Comparison of ENCODE assay signal across 14 cellular contexts in the genomic region with DNA sequence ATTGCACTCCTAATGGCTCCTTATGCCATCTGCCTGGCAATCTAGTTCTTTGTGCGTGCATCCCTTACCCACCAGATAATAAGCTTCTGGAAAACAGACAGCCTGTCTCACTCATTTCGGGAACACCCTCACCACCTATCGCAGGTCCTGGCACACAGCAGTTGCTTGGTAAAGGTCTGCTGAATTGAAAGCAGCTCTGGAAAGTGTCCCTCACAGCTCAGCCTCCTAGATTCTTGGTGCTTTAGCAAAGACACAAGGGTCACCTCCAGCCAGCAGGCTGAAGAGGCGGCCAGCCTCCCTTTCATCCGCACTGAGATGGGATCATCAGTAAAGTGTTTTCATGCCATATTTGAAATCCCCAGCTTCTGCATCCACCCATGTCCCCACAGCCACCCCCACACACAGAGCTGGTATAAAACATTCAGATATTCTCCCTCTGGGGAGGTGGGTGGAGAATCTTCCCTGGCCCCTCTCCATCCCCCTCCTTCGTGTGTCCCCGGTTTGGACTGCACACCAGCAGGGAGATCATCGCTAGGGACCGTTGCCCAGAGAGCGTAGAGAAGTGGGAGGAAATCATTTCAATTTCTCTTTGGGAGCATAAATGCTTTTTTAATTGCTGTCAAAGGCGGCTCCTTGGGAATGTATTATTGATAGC. TPM values are rescaled to one million over a fixed set of nuclear protein-coding genes. Genes with fewer than 3 reads are reported as not detected.
DNase-seq lines count a peak whose midpoint lies in the region; ATAC-seq and TF ChIP-seq lines count a peak whose summit lies in the region.
"Had no signal": no experiment of that assay in that cellular context is flagged by ENCODE, and none has a peak within 500 bp of the region (broad histone marks: within the 10 kb centered on the region; RNA-seq: fewer than 3 reads in every experiment).

No MANE protein-coding gene starts in this region.

- DNase-seq in NCI-H2227 treated with DMSO at 0.1 percent for 48 hours (lab: John Stamatoyannopoulos, UW) (peak; percentile 57), cardiac muscle cell (ENCODE audit: low read depth in 1 of 2, low spot score in 1 of 2) (peak in 1 of 2 donors; percentile 76), occipital lobe (lab: John Stamatoyannopoulos, UW) (peak; percentile 74), MM.1S (no peak), T-cell (no peak), DMS153 (lab: John Stamatoyannopoulos, UW) (no peak)
- DNase-seq: activated CD4-positive, alpha-beta T cell treated with anti-CD3 and anti-CD28 coated beads, Interleukin-2, amount 50 U/mL, for 4 hours; NCI-H2081 treated with DMSO at 0.1 percent for 48 hours; OCI-M1 had no signal

- POLR2A ChIA-PET in T-cell (lab: Charles Lee) = interaction anchor here in 1 of 2 donors (0.9 kb wide), 1 partner anchor 158 kb away, joined by 3 read pairs; no protein-coding TSS in a partner anchor

- ATAC-seq in HG03135 (IDR thresholded peaks at IDR 0.05; ENCODE audit: unreplicated experiment) (no peak), T-cell (replicated peaks in 1 of 4) (no peak)
- ATAC-seq: stimulated activated memory B cell treated with anti-CD40 and anti-IgM and Interleukin-4, amounts not matched to agents 10 μg/mL and 1 μg/mL and 100 μg/mL, for 72 hours had no signal

- CTCF ChIA-PET in T-cell (lab: Charles Lee) = interaction anchor here in 1 of 2 donors (1.5 kb wide), 1 partner anchor 96 kb away, joined by 4 read pairs; no protein-coding TSS in a partner anchor

- no peaks in the 10 kb centered on the region for H3K36me3 Mint-ChIP-seq in T-cell
- H3K36me3 Mint-ChIP-seq: stimulated activated memory B cell treated with anti-CD40 and anti-IgM and Interleukin-4, amounts not matched to agents 10 μg/mL and 1 μg/mL and 100 μg/mL, for 72 hours had no signal

- peaks cover 26% of the 10 kb centered on the region for H3K4me1 ChIP-seq in BLaER1
- peaks cover 64% of the 10 kb centered on the region for H3K4me1 ChIP-seq in cardiac muscle cell (ENCODE audit: low read depth)
- H3K4me1 ChIP-seq in MM.1S (ENCODE audit: low read length) = no peaks in the 10 kb centered on the region
- H3K4me1 ChIP-seq: parathyroid adenoma had no signal

- TF ChIP-seq CTCF in cardiac muscle cell (IDR thresholded peaks at IDR 0.05; ENCODE audit: low read depth, low read length) (no peak), MM.1S (IDR thresholded peaks at IDR 0.05; ENCODE audit: low read length) (no peak)

- H3K9me3 ChIP-seq in BLaER1 = no peaks in the 10 kb centered on the region
- no peaks in the 10 kb centered on the region for H3K9me3 ChIP-seq in cardiac muscle cell (ENCODE audit: low read depth)
- no peaks in the 10 kb centered on the region for H3K9me3 ChIP-seq in MM.1S (replicated peaks; ENCODE audit: insufficient read depth, low read length)

- H3K27ac Mint-ChIP-seq in T-cell = no peak overlapping the region
- H3K27ac Mint-ChIP-seq: stimulated activated memory B cell treated with anti-CD40 and anti-IgM and Interleukin-4, amounts not matched to agents 10 μg/mL and 1 μg/mL and 100 μg/mL, for 72 hours had no signal

- H3K9me3 Mint-ChIP-seq in T-cell = no peaks in the 10 kb centered on the region
- H3K9me3 Mint-ChIP-seq: stimulated activated memory B cell treated with anti-CD40 and anti-IgM and Interleukin-4, amounts not matched to agents 10 μg/mL and 1 μg/mL and 100 μg/mL, for 72 hours had no signal

- no peaks in the 10 kb centered on the region for H3K27me3 ChIP-seq in BLaER1
- no peaks in the 10 kb centered on the region for H3K27me3 ChIP-seq in cardiac muscle cell
- H3K27me3 ChIP-seq in MM.1S (replicated peaks; ENCODE audit: insufficient read depth, low read length) = no peaks in the 10 kb centered on the region

- H3K4me2 ChIP-seq in BLaER1 (peak overlapping the region; percentile 14; the same call in 1 of the 2 replicates), MM.1S (ENCODE audit: low read depth, low read length) (no peak overlapping the region)

- H3K4me3 Mint-ChIP-seq in T-cell = no peak overlapping the region
- H3K4me3 Mint-ChIP-seq: stimulated activated memory B cell treated with anti-CD40 and anti-IgM and Interleukin-4, amounts not matched to agents 10 μg/mL and 1 μg/mL and 100 μg/mL, for 72 hours had no signal

- peaks cover 16 to 20% (median 18%) of the 10 kb centered on the region in 3 donors for H3K4me1 Mint-ChIP-seq in T-cell
- H3K4me1 Mint-ChIP-seq: stimulated activated memory B cell treated with anti-CD40 and anti-IgM and Interleukin-4, amounts not matched to agents 10 μg/mL and 1 μg/mL and 100 μg/mL, for 72 hours had no signal

- H3K36me3 ChIP-seq in BLaER1 = no peaks in the 10 kb centered on the region
- H3K36me3 ChIP-seq in cardiac muscle cell = no peaks in the 10 kb centered on the region
- no peaks in the 10 kb centered on the region for H3K36me3 ChIP-seq in MM.1S (replicated peaks; ENCODE audit: insufficient read depth, low read length)

- H2AFZ ChIP-seq in MM.1S (ENCODE audit: low read length) = no peak overlapping the region
- H2AFZ ChIP-seq: parathyroid adenoma had no signal

- H3K9ac ChIP-seq in BLaER1 (no peak overlapping the region), MM.1S (ENCODE audit: low read length) (no peak overlapping the region)
- H3K9ac ChIP-seq: parathyroid adenoma had no signal

- H3K27ac ChIP-seq in BLaER1 = no peak overlapping the region
- H3K27ac ChIP-seq in cardiac muscle cell = peak overlapping the region; percentile 79
- no peak overlapping the region for H3K27ac ChIP-seq in MM.1S (ENCODE audit: low read length)
- H3K27ac ChIP-seq: HL-60, parathyroid adenoma had no signal

- H3K27me3 Mint-ChIP-seq in T-cell = peaks cover 0 to 4% of the 10 kb centered on the region in 2 donors

- H3K79me2 ChIP-seq in MM.1S (ENCODE audit: low read length) = no peaks in the 10 kb centered on the region
- H3K79me2 ChIP-seq: parathyroid adenoma had no signal

- H4K20me1 ChIP-seq in BLaER1 = no peaks in the 10 kb centered on the region
- H4K20me1 ChIP-seq in MM.1S (ENCODE audit: insufficient read depth, low read length) = no peaks in the 10 kb centered on the region

- H3K9me2 ChIP-seq in MM.1S (replicated peaks; ENCODE audit: insufficient read depth, low read length) = no peaks in the 10 kb centered on the region

- H3K4me3 ChIP-seq in BLaER1 (no peak overlapping the region), cardiac muscle cell (no peak overlapping the region), MM.1S (ENCODE audit: low read length) (no peak overlapping the region)

- H3F3A ChIP-seq in MM.1S (ENCODE audit: insufficient read depth, low read length) = no peaks in the 10 kb centered on the region

RNA-seq across cellular contexts. Expression of a gene that starts 29.1 kb away (rescaled TPM):
- 91.9 and 107 TPM in 2 replicates for total RNA-seq in cardiac muscle cell
- polyA plus RNA-seq in cardiac muscle cell = 64.5 and 67.5 TPM in 2 replicates
- 35.2 TPM for total RNA-seq in occipital lobe
- 10 to 100 TPM; 45.5 to 93.1 (median 84.9) TPM for total RNA-seq in T-cell

Comparison
In these comparisons a context has a peak if more than half of its experiments do, and no peak if none do; other contexts are left out.
1. DNase-seq: peak in NCI-H2227 treated with DMSO at 0.1 percent for 48 hours (single experiment) and occipital lobe (single experiment); none in MM.1S (single experiment), T-cell (0 of 34) and DMS153 (single experiment).